Comparison of ENCODE assay signal across 1 cellular context in the genomic region with DNA sequence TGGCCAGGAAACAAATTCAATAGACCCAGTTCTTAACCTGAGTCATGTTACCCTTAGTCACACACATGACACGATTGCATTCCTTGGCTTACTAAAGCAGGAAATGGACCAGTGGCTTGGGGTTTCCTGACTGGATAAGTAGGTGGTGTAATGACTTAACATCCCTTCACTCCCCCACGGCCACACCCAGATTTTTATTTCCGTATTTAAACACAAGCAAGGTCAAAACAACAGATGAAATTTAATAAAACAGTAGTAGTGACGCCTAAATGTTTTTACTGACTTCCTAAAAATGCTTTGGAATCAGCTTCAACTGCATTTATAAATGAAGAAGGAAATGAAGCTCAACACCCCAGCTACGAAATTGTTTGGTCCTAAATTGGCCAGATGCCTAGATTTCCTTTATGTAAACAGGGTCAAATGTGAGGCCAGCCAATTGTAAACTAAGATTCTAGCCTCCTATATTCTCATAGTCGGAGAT.
A peak's percentile ranks its signal among the peaks of the same experiment; 100 is the strongest.
TF ChIP-seq lines count a peak whose summit lies in the region.

No MANE protein-coding gene starts in this region.

TF ChIP-seq in IMR-90, 13 proteins besides CTCF, POLR2A, EP300 and RAD21 (continued from another document):
- peak; percentile 71 for TF ChIP-seq CEBPB (IDR thresholded peaks at IDR 0.05; ENCODE audit: low read depth, low read length)
- peak; percentile 12; the same call in 1 of the 2 replicates for TF ChIP-seq MAFK (IDR thresholded peaks at IDR 0.05; ENCODE audit: low read depth, low read length)
TF ChIP-seq in IMR-90: peak in this region for 5.
